In the genomic region with DNA sequence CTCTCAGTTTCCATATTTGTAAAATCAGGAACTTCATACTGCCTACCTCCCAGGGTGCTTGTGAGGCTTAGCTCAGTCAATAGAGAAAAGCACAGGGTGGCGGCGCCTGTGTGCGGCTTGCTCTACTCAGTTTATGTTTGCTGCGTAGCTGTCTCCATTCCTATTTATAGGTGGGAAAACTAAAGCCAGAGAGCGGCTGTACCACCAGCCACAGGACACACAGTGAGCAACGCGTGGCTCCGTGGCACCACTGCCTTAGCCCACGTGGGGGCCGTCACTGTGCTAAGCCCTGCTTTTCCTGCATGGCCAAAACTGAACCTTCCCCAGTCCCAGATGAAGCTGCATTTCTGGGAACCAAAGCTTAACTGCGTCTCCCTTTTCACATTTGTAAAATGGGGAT, we compare ENCODE assay signal across 37 cellular contexts.
"Had no signal": no experiment of that assay in that cellular context is flagged by ENCODE, and none has a peak within 500 bp of the region (broad histone marks: within the 10 kb centered on the region; RNA-seq: fewer than 3 reads in every experiment).

No MANE protein-coding gene starts in this region.

- H3K4me1 Mint-ChIP-seq: activated CD4-positive, alpha-beta T cell treated with anti-CD3 and anti-CD28 coated beads for 36 hours; activated CD4-positive, alpha-beta T cell treated with anti-CD3 and anti-CD28 coated beads, Interleukin-2, amount 10 ng/mL, durations not matched to agents 24 days and 14 days; activated CD8-positive, alpha-beta memory T cell treated with anti-CD3 and anti-CD28 coated beads, Interleukin-2, amount 10 ng/mL, durations not matched to agents 7 days and 5 days; activated naive CD4-positive, alpha-beta T cell treated with anti-CD3 and anti-CD28 coated beads, Interleukin-2, amount 50 U/mL, for 24 hours; activated naive CD8-positive, alpha-beta T cell treated with anti-CD3 and anti-CD28 coated beads for 36 hours; T-helper 17 cell had no signal

- DNase-seq: activated CD4-positive, alpha-beta memory T cell treated with anti-CD3 and anti-CD28 coated beads for 36 hours; activated CD4-positive, alpha-beta T cell treated with anti-CD3 and anti-CD28 coated beads for 36 hours; activated CD4-positive, alpha-beta T cell treated with anti-CD3 and anti-CD28 coated beads, Interleukin-2, amount 10 ng/mL, durations not matched to agents 24 days and 14 days; activated CD4-positive, CD25-positive, alpha-beta regulatory T cell; activated CD4-positive, CD25-positive, alpha-beta regulatory T cell treated with anti-CD3 and anti-CD28 coated beads, Interleukin-2, amount 50 U/mL, for 72 hours; activated CD8-positive, alpha-beta memory T cell treated with anti-CD3 and anti-CD28 coated beads, Interleukin-2, amount 10 ng/mL, durations not matched to agents 7 days and 5 days; activated CD8-positive, alpha-beta memory T cell treated with anti-CD3 and anti-CD28 coated beads, Interleukin-2, amount 50 U/mL, for 4 hours; activated CD8-positive, alpha-beta T cell treated with anti-CD3 and anti-CD28 coated beads, Interleukin-2, amount 10 ng/mL, durations not matched to agents 7 days and 5 days; activated effector memory CD4-positive, alpha-beta T cell treated with anti-CD3 and anti-CD28 coated beads, Interleukin-2, amount 50 U/mL, for 16 hours; activated naive CD4-positive, alpha-beta T cell treated with anti-CD3 and anti-CD28 coated beads for 36 hours; activated naive CD8-positive, alpha-beta T cell treated with anti-CD3 and anti-CD28 coated beads for 36 hours; activated T-cell treated with anti-CD3 and anti-CD28 coated beads, Interleukin-2, amount 50 U/mL, for 1 hour; activated T-cell treated with anti-CD3 and anti-CD28 coated beads, Interleukin-2, amount 50 U/mL, for 48 hours; central memory CD4-positive, alpha-beta T cell; cerebellar nuclear complex; dorsolateral prefrontal cortex; effector CD4-positive, alpha-beta T cell; effector memory CD8-positive, alpha-beta T cell; erythroblast; foreskin keratinocyte; gastrocnemius medialis; glutamatergic neuron; heart left ventricle; T-helper 1 cell; T-helper 17 cell; T1000 had no signal

- H3K4me3 Mint-ChIP-seq: activated CD4-positive, alpha-beta memory T cell treated with anti-CD3 and anti-CD28 coated beads for 36 hours; activated CD4-positive, alpha-beta T cell treated with anti-CD3 and anti-CD28 coated beads for 36 hours; activated CD4-positive, alpha-beta T cell treated with anti-CD3 and anti-CD28 coated beads, Interleukin-2, amount 10 ng/mL, durations not matched to agents 24 days and 14 days; activated CD8-positive, alpha-beta memory T cell treated with anti-CD3 and anti-CD28 coated beads, Interleukin-2, amount 10 ng/mL, durations not matched to agents 7 days and 5 days; activated CD8-positive, alpha-beta T cell treated with anti-CD3 and anti-CD28 coated beads, Interleukin-2, amount 10 ng/mL, durations not matched to agents 7 days and 5 days; activated naive CD4-positive, alpha-beta T cell treated with anti-CD3 and anti-CD28 coated beads for 36 hours; activated naive CD4-positive, alpha-beta T cell treated with anti-CD3 and anti-CD28 coated beads, Interleukin-2, amount 50 U/mL, for 24 hours; activated naive CD8-positive, alpha-beta T cell treated with anti-CD3 and anti-CD28 coated beads for 36 hours; activated T-helper 1 cell treated with anti-CD3 and anti-CD28 coated beads, Interleukin-12 subunit alpha, Interleukin-12 subunit beta, Interleukin-2, Interleukin-4 antibody, amounts not matched to agents 30 ng/mL and 10 ng/mL and 1 ng/mL, durations not matched to agents 14 hours and 24 hours and 36 hours; brain; dendritic cell treated with granulocyte-macrophage colony-stimulating factor and Interleukin-4, amounts not matched to agents 40 ng/mL and 50 ng/mL, for 4 days; effector memory CD8-positive, alpha-beta T cell; T-helper 17 cell; T-helper 2 cell treated with Interferon-gamma antibody and Interleukin-4, amounts not matched to agents 5 μg/mL and 100 μg/mL, for 36 hours had no signal

- H3K4me3 ChIP-seq: ascending aorta, breast epithelium, cardiac muscle cell, coronary artery, dorsolateral prefrontal cortex, esophagus muscularis mucosa, gastrocnemius medialis, heart left ventricle had no signal

- ATAC-seq: activated CD4-positive, alpha-beta T cell treated with anti-CD3 and anti-CD28 coated beads for 36 hours; activated CD8-positive, alpha-beta memory T cell treated with anti-CD3 and anti-CD28 coated beads, Interleukin-2, amount 10 ng/mL, durations not matched to agents 7 days and 5 days; activated CD8-positive, alpha-beta T cell treated with anti-CD3 and anti-CD28 coated beads, Interleukin-2, amount 10 ng/mL, durations not matched to agents 7 days and 5 days; effector memory CD8-positive, alpha-beta T cell; foreskin keratinocyte; gastrocnemius medialis; heart left ventricle; T-helper 17 cell had no signal

- H3K9me3 Mint-ChIP-seq: activated CD4-positive, alpha-beta memory T cell treated with anti-CD3 and anti-CD28 coated beads for 36 hours; activated CD4-positive, alpha-beta T cell treated with anti-CD3 and anti-CD28 coated beads, Interleukin-2, amount 10 ng/mL, durations not matched to agents 24 days and 14 days; activated naive CD4-positive, alpha-beta T cell treated with anti-CD3 and anti-CD28 coated beads for 36 hours; activated naive CD4-positive, alpha-beta T cell treated with anti-CD3 and anti-CD28 coated beads, Interleukin-2, amount 50 U/mL, for 24 hours; activated naive CD8-positive, alpha-beta T cell treated with anti-CD3 and anti-CD28 coated beads for 36 hours; activated T-helper 1 cell treated with anti-CD3 and anti-CD28 coated beads, Interleukin-12 subunit alpha, Interleukin-12 subunit beta, Interleukin-2, Interleukin-4 antibody, amounts not matched to agents 30 ng/mL and 10 ng/mL and 1 ng/mL, durations not matched to agents 14 hours and 24 hours and 36 hours; activated T-helper 2 cell treated with anti-CD3 and anti-CD28 coated beads, Interferon-gamma antibody, Interleukin-2, Interleukin-4, amounts not matched to agents 10 μg/mL and 5 μg/mL and 100 μg/mL, durations not matched to agents 14 hours and 24 hours and 36 hours; dendritic cell treated with granulocyte-macrophage colony-stimulating factor and Interleukin-4, amounts not matched to agents 40 ng/mL and 50 ng/mL, for 4 days; effector memory CD8-positive, alpha-beta T cell; T-helper 2 cell treated with Interferon-gamma antibody and Interleukin-4, amounts not matched to agents 5 μg/mL and 100 μg/mL, for 36 hours had no signal

- H3K4me1 ChIP-seq: ascending aorta, breast epithelium, esophagus muscularis mucosa, foreskin keratinocyte, gastrocnemius medialis, heart left ventricle had no signal

- H3K27me3 ChIP-seq: ascending aorta, foreskin keratinocyte, gastrocnemius medialis had no signal

- H3K36me3 ChIP-seq: ascending aorta, breast epithelium, cardiac muscle cell, esophagus muscularis mucosa, gastrocnemius medialis, heart left ventricle had no signal

- H3K9me3 ChIP-seq: ascending aorta, breast epithelium, esophagus muscularis mucosa, gastrocnemius medialis, heart left ventricle had no signal

- H3K27me3 Mint-ChIP-seq: activated CD4-positive, alpha-beta memory T cell treated with anti-CD3 and anti-CD28 coated beads for 36 hours; activated CD4-positive, alpha-beta T cell treated with anti-CD3 and anti-CD28 coated beads for 36 hours; activated CD4-positive, alpha-beta T cell treated with anti-CD3 and anti-CD28 coated beads, Interleukin-2, amount 10 ng/mL, durations not matched to agents 24 days and 14 days; activated CD8-positive, alpha-beta memory T cell treated with anti-CD3 and anti-CD28 coated beads, Interleukin-2, amount 10 ng/mL, durations not matched to agents 7 days and 5 days; activated naive CD4-positive, alpha-beta T cell treated with anti-CD3 and anti-CD28 coated beads, Interleukin-2, amount 50 U/mL, for 24 hours; activated naive CD8-positive, alpha-beta T cell treated with anti-CD3 and anti-CD28 coated beads for 36 hours; dendritic cell treated with granulocyte-macrophage colony-stimulating factor and Interleukin-4, amounts not matched to agents 40 ng/mL and 50 ng/mL, for 4 days had no signal

- H3K27ac ChIP-seq: ascending aorta, breast epithelium, cardiac muscle cell, coronary artery, dorsolateral prefrontal cortex, esophagus muscularis mucosa, foreskin keratinocyte, gastrocnemius medialis, heart left ventricle had no signal

- H3K36me3 Mint-ChIP-seq: activated CD4-positive, alpha-beta memory T cell treated with anti-CD3 and anti-CD28 coated beads for 36 hours; activated CD8-positive, alpha-beta memory T cell treated with anti-CD3 and anti-CD28 coated beads, Interleukin-2, amount 10 ng/mL, durations not matched to agents 7 days and 5 days; activated naive CD4-positive, alpha-beta T cell treated with anti-CD3 and anti-CD28 coated beads, Interleukin-2, amount 50 U/mL, for 24 hours; activated naive CD8-positive, alpha-beta T cell treated with anti-CD3 and anti-CD28 coated beads for 36 hours; brain had no signal

- H3K27ac Mint-ChIP-seq: activated CD4-positive, alpha-beta memory T cell treated with anti-CD3 and anti-CD28 coated beads for 36 hours; activated CD4-positive, alpha-beta T cell treated with anti-CD3 and anti-CD28 coated beads for 36 hours; activated CD4-positive, alpha-beta T cell treated with anti-CD3 and anti-CD28 coated beads, Interleukin-2, amount 10 ng/mL, durations not matched to agents 24 days and 14 days; activated CD8-positive, alpha-beta memory T cell treated with anti-CD3 and anti-CD28 coated beads, Interleukin-2, amount 10 ng/mL, durations not matched to agents 7 days and 5 days; activated CD8-positive, alpha-beta T cell treated with anti-CD3 and anti-CD28 coated beads, Interleukin-2, amount 10 ng/mL, durations not matched to agents 7 days and 5 days; activated naive CD4-positive, alpha-beta T cell treated with anti-CD3 and anti-CD28 coated beads for 36 hours; activated naive CD4-positive, alpha-beta T cell treated with anti-CD3 and anti-CD28 coated beads, Interleukin-2, amount 50 U/mL, for 24 hours; activated naive CD8-positive, alpha-beta T cell treated with anti-CD3 and anti-CD28 coated beads for 36 hours; activated T-helper 1 cell treated with anti-CD3 and anti-CD28 coated beads, Interleukin-12 subunit alpha, Interleukin-12 subunit beta, Interleukin-2, Interleukin-4 antibody, amounts not matched to agents 30 ng/mL and 10 ng/mL and 1 ng/mL, durations not matched to agents 14 hours and 24 hours and 36 hours; activated T-helper 2 cell treated with anti-CD3 and anti-CD28 coated beads, Interferon-gamma antibody, Interleukin-2, Interleukin-4, amounts not matched to agents 10 μg/mL and 5 μg/mL and 100 μg/mL, durations not matched to agents 14 hours and 24 hours and 36 hours; brain; dendritic cell treated with granulocyte-macrophage colony-stimulating factor and Interleukin-4, amounts not matched to agents 40 ng/mL and 50 ng/mL, for 4 days; effector memory CD8-positive, alpha-beta T cell; T-helper 17 cell; T-helper 2 cell treated with Interferon-gamma antibody and Interleukin-4, amounts not matched to agents 5 μg/mL and 100 μg/mL, for 36 hours had no signal
